ENCODE assay signal across 1 cellular context in the genomic region with DNA sequence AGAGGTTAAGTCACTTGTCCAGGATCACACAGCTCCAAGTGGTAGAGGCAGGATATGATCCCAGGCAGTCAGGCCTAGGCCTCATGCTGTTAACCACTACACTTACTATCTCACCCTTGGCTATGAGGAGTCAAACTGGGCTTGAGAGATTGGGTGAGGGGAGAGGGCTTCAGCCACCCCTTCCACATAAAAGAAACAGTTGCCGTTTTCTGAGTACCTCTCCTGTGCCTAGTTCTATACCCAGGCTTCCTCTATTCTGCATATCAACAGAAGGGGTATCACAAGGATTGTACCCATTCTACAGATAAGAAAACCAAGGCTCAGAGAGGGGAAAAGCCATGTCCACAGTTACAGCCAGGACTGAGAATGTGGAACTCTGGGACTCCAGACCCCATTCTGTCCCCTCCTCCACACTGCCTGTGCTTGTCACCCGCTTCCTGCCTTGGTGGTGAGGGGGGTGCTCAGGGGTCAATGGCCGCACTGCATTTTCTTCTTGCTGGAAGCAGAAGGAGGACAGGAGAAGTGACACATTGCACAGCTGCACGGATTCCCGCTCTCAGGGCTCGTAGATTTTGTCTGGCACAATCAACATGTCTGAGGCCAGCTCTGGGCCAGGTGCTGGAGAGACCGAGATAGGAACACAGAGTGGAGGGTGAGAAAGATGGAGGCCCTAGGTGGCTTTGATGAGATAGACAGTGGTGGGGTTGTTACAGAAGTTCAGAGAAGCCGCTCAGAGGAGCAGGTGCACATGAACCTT.
TF ChIP-seq lines count a peak whose summit lies in the region.

No MANE protein-coding gene starts in this region.

TF ChIP-seq in HepG2, 621 proteins besides CTCF, POLR2A, EP300 and RAD21 (continued from another document and continues in another):
- TF ChIP-seq, protein P1, sequence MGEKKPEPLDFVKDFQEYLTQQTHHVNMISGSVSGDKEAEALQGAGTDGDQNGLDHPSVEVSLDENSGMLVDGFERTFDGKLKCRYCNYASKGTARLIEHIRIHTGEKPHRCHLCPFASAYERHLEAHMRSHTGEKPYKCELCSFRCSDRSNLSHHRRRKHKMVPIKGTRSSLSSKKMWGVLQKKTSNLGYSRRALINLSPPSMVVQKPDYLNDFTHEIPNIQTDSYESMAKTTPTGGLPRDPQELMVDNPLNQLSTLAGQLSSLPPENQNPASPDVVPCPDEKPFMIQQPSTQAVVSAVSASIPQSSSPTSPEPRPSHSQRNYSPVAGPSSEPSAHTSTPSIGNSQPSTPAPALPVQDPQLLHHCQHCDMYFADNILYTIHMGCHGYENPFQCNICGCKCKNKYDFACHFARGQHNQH (CRISPR knock-in tag; IDR thresholded peaks at IDR 0.05): no peak
- no peak; the same call in 1 of the 2 replicates for TF ChIP-seq KAT7 (CRISPR knock-in tag; IDR thresholded peaks at IDR 0.05; ENCODE audit: borderline replicate concordance)
- TF ChIP-seq ZNF274 (CRISPR knock-in tag; IDR thresholded peaks at IDR 0.05): no peak
- peak; percentile 7; the same call in 1 of the 2 replicates for TF ChIP-seq RXRB (CRISPR knock-in tag; IDR thresholded peaks at IDR 0.05; ENCODE audit: borderline replicate concordance)
- no peak for TF ChIP-seq MIER2 (CRISPR knock-in tag; IDR thresholded peaks at IDR 0.05)
- no peak for TF ChIP-seq MATR3 (CRISPR knock-in tag; IDR thresholded peaks at IDR 0.05)
- TF ChIP-seq, protein P2, sequence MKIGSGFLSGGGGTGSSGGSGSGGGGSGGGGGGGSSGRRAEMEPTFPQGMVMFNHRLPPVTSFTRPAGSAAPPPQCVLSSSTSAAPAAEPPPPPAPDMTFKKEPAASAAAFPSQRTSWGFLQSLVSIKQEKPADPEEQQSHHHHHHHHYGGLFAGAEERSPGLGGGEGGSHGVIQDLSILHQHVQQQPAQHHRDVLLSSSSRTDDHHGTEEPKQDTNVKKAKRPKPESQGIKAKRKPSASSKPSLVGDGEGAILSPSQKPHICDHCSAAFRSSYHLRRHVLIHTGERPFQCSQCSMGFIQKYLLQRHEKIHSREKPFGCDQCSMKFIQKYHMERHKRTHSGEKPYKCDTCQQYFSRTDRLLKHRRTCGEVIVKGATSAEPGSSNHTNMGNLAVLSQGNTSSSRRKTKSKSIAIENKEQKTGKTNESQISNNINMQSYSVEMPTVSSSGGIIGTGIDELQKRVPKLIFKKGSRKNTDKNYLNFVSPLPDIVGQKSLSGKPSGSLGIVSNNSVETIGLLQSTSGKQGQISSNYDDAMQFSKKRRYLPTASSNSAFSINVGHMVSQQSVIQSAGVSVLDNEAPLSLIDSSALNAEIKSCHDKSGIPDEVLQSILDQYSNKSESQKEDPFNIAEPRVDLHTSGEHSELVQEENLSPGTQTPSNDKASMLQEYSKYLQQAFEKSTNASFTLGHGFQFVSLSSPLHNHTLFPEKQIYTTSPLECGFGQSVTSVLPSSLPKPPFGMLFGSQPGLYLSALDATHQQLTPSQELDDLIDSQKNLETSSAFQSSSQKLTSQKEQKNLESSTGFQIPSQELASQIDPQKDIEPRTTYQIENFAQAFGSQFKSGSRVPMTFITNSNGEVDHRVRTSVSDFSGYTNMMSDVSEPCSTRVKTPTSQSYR (CRISPR knock-in tag; IDR thresholded peaks at IDR 0.05; ENCODE audit: borderline replicate concordance): 0 out of 2 replicates have a peak, but pooled peaks have one; percentile 6
- no peak for TF ChIP-seq RFX3 (CRISPR knock-in tag; IDR thresholded peaks at IDR 0.05)
- 0 out of 2 replicates have a peak, but pooled peaks have one; percentile 43 for TF ChIP-seq ZBTB38 (CRISPR knock-in tag; IDR thresholded peaks at IDR 0.05)
- no peak for TF ChIP-seq NBN (conservative IDR thresholded peaks at IDR 0.05)
- TF ChIP-seq ZNF614 (CRISPR knock-in tag; IDR thresholded peaks at IDR 0.05; ENCODE audit: borderline replicate concordance): no peak
- TF ChIP-seq THAP7 (CRISPR knock-in tag; IDR thresholded peaks at IDR 0.05): no peak
- no peak for TF ChIP-seq ZBTB37 (CRISPR knock-in tag; IDR thresholded peaks at IDR 0.05)
- peak; percentile 88 for TF ChIP-seq KDM1A (CRISPR knock-in tag; IDR thresholded peaks at IDR 0.05)
- no peak for TF ChIP-seq ARNT (IDR thresholded peaks at IDR 0.05)
- no peak for TF ChIP-seq MYC (CRISPR knock-in tag; IDR thresholded peaks at IDR 0.05; ENCODE audit: borderline replicate concordance)
- TF ChIP-seq ZNF501 (CRISPR knock-in tag; IDR thresholded peaks at IDR 0.05): peak; percentile 69
- TF ChIP-seq REXO4 (CRISPR knock-in tag; IDR thresholded peaks at IDR 0.05; ENCODE audit: borderline replicate concordance): no peak
- TF ChIP-seq, protein P3, sequence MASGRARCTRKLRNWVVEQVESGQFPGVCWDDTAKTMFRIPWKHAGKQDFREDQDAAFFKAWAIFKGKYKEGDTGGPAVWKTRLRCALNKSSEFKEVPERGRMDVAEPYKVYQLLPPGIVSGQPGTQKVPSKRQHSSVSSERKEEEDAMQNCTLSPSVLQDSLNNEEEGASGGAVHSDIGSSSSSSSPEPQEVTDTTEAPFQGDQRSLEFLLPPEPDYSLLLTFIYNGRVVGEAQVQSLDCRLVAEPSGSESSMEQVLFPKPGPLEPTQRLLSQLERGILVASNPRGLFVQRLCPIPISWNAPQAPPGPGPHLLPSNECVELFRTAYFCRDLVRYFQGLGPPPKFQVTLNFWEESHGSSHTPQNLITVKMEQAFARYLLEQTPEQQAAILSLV (CRISPR knock-in tag; IDR thresholded peaks at IDR 0.05; ENCODE audit: borderline replicate concordance): no peak
- TF ChIP-seq PHF20 (CRISPR knock-in tag; IDR thresholded peaks at IDR 0.05): no peak
- TF ChIP-seq E2F1 (CRISPR knock-in tag; IDR thresholded peaks at IDR 0.05): no peak
- no peak for TF ChIP-seq ZBTB39 (CRISPR knock-in tag; IDR thresholded peaks at IDR 0.05)
- no peak for TF ChIP-seq RFXANK (CRISPR knock-in tag; IDR thresholded peaks at IDR 0.05)
- no peak for TF ChIP-seq SIN3B (IDR thresholded peaks at IDR 0.05; ENCODE audit: low read length)
- TF ChIP-seq MAFF (IDR thresholded peaks at IDR 0.05; ENCODE audit: low read depth, low read length): no peak
- peak; percentile 28; the same call in 1 of the 2 replicates for TF ChIP-seq RXRA (CRISPR knock-in tag; IDR thresholded peaks at IDR 0.05)
- no peak for TF ChIP-seq ZNF235 (CRISPR knock-in tag; IDR thresholded peaks at IDR 0.05; ENCODE audit: borderline replicate concordance)
- no peak for TF ChIP-seq HBP1 (CRISPR knock-in tag; IDR thresholded peaks at IDR 0.05; ENCODE audit: low read depth)
- TF ChIP-seq ZNF746 (CRISPR knock-in tag; IDR thresholded peaks at IDR 0.05): no peak
- peak; percentile 17; the same call in 1 of the 2 replicates for TF ChIP-seq GATAD1 (CRISPR knock-in tag; IDR thresholded peaks at IDR 0.05)
- TF ChIP-seq ZKSCAN1 (IDR thresholded peaks at IDR 0.05; ENCODE audit: low read length): no peak
- TF ChIP-seq ZNF224 (CRISPR knock-in tag; IDR thresholded peaks at IDR 0.05): no peak
- TF ChIP-seq ATF4 (CRISPR knock-in tag; IDR thresholded peaks at IDR 0.05): no peak
- no peak for TF ChIP-seq DNMT1 (CRISPR knock-in tag; IDR thresholded peaks at IDR 0.05)
- TF ChIP-seq SP4 (CRISPR knock-in tag; IDR thresholded peaks at IDR 0.05): no peak; the same call in 1 of the 2 replicates
- TF ChIP-seq ZNF749 (CRISPR knock-in tag; IDR thresholded peaks at IDR 0.05; ENCODE audit: borderline replicate concordance): no peak
- TF ChIP-seq MTA3 (CRISPR knock-in tag; IDR thresholded peaks at IDR 0.05): no peak
- TF ChIP-seq SMARCE1 (IDR thresholded peaks at IDR 0.05; ENCODE audit: borderline replicate concordance): no peak
- TF ChIP-seq, protein P4, sequence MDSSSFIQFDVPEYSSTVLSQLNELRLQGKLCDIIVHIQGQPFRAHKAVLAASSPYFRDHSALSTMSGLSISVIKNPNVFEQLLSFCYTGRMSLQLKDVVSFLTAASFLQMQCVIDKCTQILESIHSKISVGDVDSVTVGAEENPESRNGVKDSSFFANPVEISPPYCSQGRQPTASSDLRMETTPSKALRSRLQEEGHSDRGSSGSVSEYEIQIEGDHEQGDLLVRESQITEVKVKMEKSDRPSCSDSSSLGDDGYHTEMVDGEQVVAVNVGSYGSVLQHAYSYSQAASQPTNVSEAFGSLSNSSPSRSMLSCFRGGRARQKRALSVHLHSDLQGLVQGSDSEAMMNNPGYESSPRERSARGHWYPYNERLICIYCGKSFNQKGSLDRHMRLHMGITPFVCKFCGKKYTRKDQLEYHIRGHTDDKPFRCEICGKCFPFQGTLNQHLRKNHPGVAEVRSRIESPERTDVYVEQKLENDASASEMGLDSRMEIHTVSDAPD (CRISPR knock-in tag; IDR thresholded peaks at IDR 0.05): no peak
- TF ChIP-seq SKIL (CRISPR knock-in tag; IDR thresholded peaks at IDR 0.05; ENCODE audit: borderline replicate concordance): no peak
- no peak for TF ChIP-seq POLR2AphosphoS2 (IDR thresholded peaks at IDR 0.05; ENCODE audit: low read depth, low read length)
- TF ChIP-seq ZNF75D (CRISPR knock-in tag; IDR thresholded peaks at IDR 0.05; ENCODE audit: borderline replicate concordance): no peak
